9 cellular contexts compared by ENCODE assay signal in the genomic region with DNA sequence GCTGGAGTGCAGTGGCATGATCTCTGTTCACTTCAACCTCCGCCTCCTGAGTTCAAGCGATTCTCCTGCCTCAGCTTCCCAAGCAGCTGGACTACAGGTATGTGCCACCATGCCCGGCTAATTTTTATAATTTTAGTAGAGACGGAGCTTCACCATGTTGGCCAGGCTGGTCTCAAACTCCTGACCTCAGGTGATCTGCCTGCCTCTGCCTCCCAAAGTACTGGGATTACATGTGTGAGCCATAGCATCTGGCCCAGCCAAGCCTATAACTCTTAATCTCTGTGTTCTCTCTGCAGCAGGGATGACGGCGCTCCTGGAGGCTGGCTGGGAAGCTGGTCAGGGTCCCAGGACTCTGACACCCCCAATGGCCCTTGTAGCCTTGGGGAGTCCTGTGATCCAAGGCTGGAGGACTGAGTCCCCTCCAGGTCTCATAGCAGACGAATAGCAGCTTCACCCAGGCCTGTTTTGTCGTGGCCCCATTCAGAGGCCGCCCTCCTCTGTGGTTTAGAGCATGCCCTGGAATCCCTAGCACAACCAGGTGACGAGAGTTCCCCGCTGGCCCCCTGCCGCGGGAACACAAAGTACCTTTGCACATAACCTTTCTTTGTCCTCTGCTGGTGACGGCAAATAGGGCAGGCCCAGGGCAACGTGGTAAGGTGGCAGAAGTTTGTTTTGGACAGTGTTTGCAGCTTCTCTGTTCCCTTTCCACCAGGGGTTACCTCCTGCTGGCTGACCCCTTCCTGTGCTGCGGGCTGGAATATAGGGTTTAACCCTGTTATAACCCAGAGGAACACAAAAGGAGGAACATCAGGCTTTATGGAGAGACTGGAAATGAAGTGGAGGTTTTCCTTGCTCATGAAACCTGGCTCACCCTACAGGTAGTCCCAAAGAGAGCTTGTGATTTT. TPM values are rescaled to one million over a fixed set of nuclear protein-coding genes. Genes with fewer than 3 reads are reported as not detected.
DNase-seq lines count a peak whose midpoint lies in the region; ATAC-seq and TF ChIP-seq lines count a peak whose summit lies in the region.
"Had no signal": no experiment of that assay in that cellular context is flagged by ENCODE, and none has a peak within 500 bp of the region (broad histone marks: within the 10 kb centered on the region; RNA-seq: fewer than 3 reads in every experiment).

No MANE protein-coding gene starts in this region.

- H3K27me3 Mint-ChIP-seq in CD14-positive monocyte (ENCODE audit: low read depth in 3 of 3) (peaks cover 0 to 5% (median 3%) of the 10 kb centered on the region in 3 donors), mesothelial cell of epicardium (ENCODE audit: low read depth) (no peaks in the 10 kb centered on the region)

- intact Hi-C loops in CD14-positive monocyte (cut with micrococcal nuclease), result no loop called here

- DNase-seq in CD14-positive monocyte (ENCODE audit: low spot score), result no peak
- peak; percentile 76 for DNase-seq in NCI-H146 treated with DMSO at 0.1 percent for 48 hours (lab: John Stamatoyannopoulos, UW; ENCODE audit: unreplicated experiment)
- peak; percentile 69 for DNase-seq in astrocyte of the hippocampus (ENCODE audit: low read depth, low spot score)
- no peak for DNase-seq in mesothelial cell of epicardium (ENCODE audit: low spot score in 2 of 2, unreplicated experiment in 2 of 2)
- no peak for DNase-seq in MG63
- DNase-seq in LoVo (ENCODE audit: low spot score), result no peak
- DNase-seq: NCI-H1092 treated with DMSO at 0.1 percent for 48 hours had no signal

- H3K36me3 ChIP-seq in MG63, result no peaks in the 10 kb centered on the region

- H3K4me3 Mint-ChIP-seq in CD14-positive monocyte, result peak overlapping the region in 1 of 2 donors; percentile 35
- no peak overlapping the region for H3K4me3 Mint-ChIP-seq in mesothelial cell of epicardium

- H3K36me3 Mint-ChIP-seq in CD14-positive monocyte (no peaks in the 10 kb centered on the region), mesothelial cell of epicardium (no peaks in the 10 kb centered on the region)

- peaks cover 49% of the 10 kb centered on the region for H3K4me1 Mint-ChIP-seq in CD14-positive monocyte
- H3K4me1 Mint-ChIP-seq in mesothelial cell of epicardium, result peaks cover 36% of the 10 kb centered on the region

- no peaks in the 10 kb centered on the region for H3K27me3 ChIP-seq in MG63

- H3K9me3 Mint-ChIP-seq in CD14-positive monocyte (peaks cover 0 to 3% (median 0%) of the 10 kb centered on the region in 7 donors), mesothelial cell of epicardium (no peaks in the 10 kb centered on the region)

- H3K27ac Mint-ChIP-seq in CD14-positive monocyte (peak overlapping the region; percentile 80 to 94 (median 92)), mesothelial cell of epicardium (peak overlapping the region; percentile 47)

- no peak overlapping the region for H3K4me3 ChIP-seq in MG63

- TF ChIP-seq CTCF in CD14-positive monocyte (IDR thresholded peaks at IDR 0.05), result no peak
- no peak for TF ChIP-seq CTCF in mesothelial cell of epicardium (IDR thresholded peaks at IDR 0.05; ENCODE audit: unreplicated experiment)

- ATAC-seq in GM21786 (IDR thresholded peaks at IDR 0.05; ENCODE audit: unreplicated experiment) (no peak), GM19035 (IDR thresholded peaks at IDR 0.05; ENCODE audit: unreplicated experiment) (no peak)

- no peaks in the 10 kb centered on the region for H3K9me3 ChIP-seq in MG63

RNA-seq across cellular contexts. Expression of a gene that starts 43.0 kb away (rescaled TPM):
- 10 to 100 TPM; 18.5 to 41.0 TPM for polyA plus RNA-seq in CD14-positive monocyte
- total RNA-seq in mesothelial cell of epicardium, result 29.4 to 34.7 TPM (median 32.0 TPM) in 3 replicates
- total RNA-seq in MG63 (2014; rRNA removed; shearing (Covaris generic); ENCODE audit: low replicate concordance), result 16.0 and 17.5 TPM in 2 replicates

Comparison
In these comparisons a context has a peak if more than half of its experiments do, and no peak if none do; other contexts are left out.
1. DNase-seq: peak in NCI-H146 treated with DMSO at 0.1 percent for 48 hours (single experiment) and astrocyte of the hippocampus (single experiment); none in CD14-positive monocyte (single experiment), mesothelial cell of epicardium (0 of 2), MG63 (single experiment) and LoVo (single experiment).